In genomic region chr12:54759751-54760150, GRCh38 we compare ENCODE assay signal across 8 cellular contexts.
DNase-seq lines count a peak whose midpoint lies in the region; ATAC-seq, FAIRE-seq and TF ChIP-seq lines count a peak whose summit lies in the region.

No MANE protein-coding gene starts in this region.

- H3K4me3 ChIP-seq in H1 (ENCODE audit: extremely low read depth in 1 of 4, insufficient read depth in 2 of 4, low read depth in 3 of 4, low read length in 4 of 4) (no peak overlapping the region), thyroid gland (replicated peaks in 1 of 3) (no peak overlapping the region), aorta (ENCODE audit: low read length in 2 of 2) (no peak overlapping the region)

- peak; percentile 98 for FAIRE-seq in H1 (lab: Jason Lieb, UNC)

- H2AFZ ChIP-seq in H1 (ENCODE audit: low read length): peak overlapping the region; percentile 100

- TF ChIP-seq EP300 in H1 (IDR thresholded peaks at IDR 0.05; ENCODE audit: borderline replicate concordance in 1 of 2, low read depth in 2 of 2, low read length in 2 of 2): no peak

- H3K4me1 ChIP-seq in H1 (replicated peaks in 1 of 4; ENCODE audit: control insufficient read depth in 3 of 4, insufficient read depth in 4 of 4, low read length in 3 of 4) (no peaks in the 10 kb centered on the region), thyroid gland (no peaks in the 10 kb centered on the region), aorta (ENCODE audit: control insufficient read depth in 1 of 2, insufficient read depth in 2 of 2, low read length in 2 of 2) (no peaks in the 10 kb centered on the region)

- CTCF ChIA-PET in H1 (lab: Charles Lee; ENCODE audit: partially characterized antibody): interaction anchor here (0.6 to 4.2 kb wide), 41 partner anchors 9 to 317 kb away, joined by 3 to 58 read pairs (median 4); no protein-coding TSS in a partner anchor

- H3K27me3 Mint-ChIP-seq in CD14-positive monocyte (ENCODE audit: low read depth in 3 of 3): peaks cover 0 to 4% (median 0%) of the 10 kb centered on the region in 3 donors
- H3K27me3 Mint-ChIP-seq in T-helper 2 cell treated with Interferon-gamma antibody and Interleukin-4, amounts not matched to agents 5 μg/mL and 100 μg/mL, for 36 hours (ENCODE audit: low read depth): peaks cover 19% of the 10 kb centered on the region

- no peak overlapping the region for H3K56ac ChIP-seq in H1 (replicated peaks; ENCODE audit: insufficient read length, low read depth, low read length)

- H3K36me3 Mint-ChIP-seq in CD14-positive monocyte: no peaks in the 10 kb centered on the region
- peaks cover 2% of the 10 kb centered on the region for H3K36me3 Mint-ChIP-seq in T-helper 2 cell treated with Interferon-gamma antibody and Interleukin-4, amounts not matched to agents 5 μg/mL and 100 μg/mL, for 36 hours (ENCODE audit: low read depth)

- peak; percentile 93 to 97 for TF ChIP-seq RAD21 in H1 (IDR thresholded peaks at IDR 0.05 in 1 of 2, conservative IDR thresholded peaks at IDR 0.05 in 1 of 2; ENCODE audit: low read depth in 2 of 2, low read length in 2 of 2)

- H2BK120ac ChIP-seq in H1 (replicated peaks; ENCODE audit: low read depth, low read length): no peak overlapping the region

- POLR2A ChIA-PET in H1 (lab: Charles Lee; ENCODE audit: partially characterized antibody): interaction anchor here (1.2 kb wide), 2 partner anchors 197 to 202 kb away, joined by 3 to 4 read pairs; no protein-coding TSS in a partner anchor

- H3K23ac ChIP-seq in H1 (ENCODE audit: insufficient read length): no peak overlapping the region

- ATAC-seq in GM18868 (IDR thresholded peaks at IDR 0.05; ENCODE audit: unreplicated experiment) (peak; percentile 46), aorta (ENCODE audit: low FRiP score) (no peak)

- TF ChIP-seq CTCF in CD14-positive monocyte (IDR thresholded peaks at IDR 0.05) (peak; percentile 59), H1 (IDR thresholded peaks at IDR 0.05; ENCODE audit: control extremely low read depth in 1 of 3, insufficient read depth in 1 of 3, low read depth in 1 of 3, low read length in 3 of 3) (peak in 2 of 3 experiments; percentile 73 to 90; a peak in 3 of 4 replicates), thyroid gland (IDR thresholded peaks at IDR 0.05) (peak in 4 of 6 experiments; percentile 35 to 63 (median 55))

- no peak overlapping the region for H2BK12ac ChIP-seq in H1 (ENCODE audit: low read depth, low read length)

- H4K8ac ChIP-seq in H1 (ENCODE audit: extremely low read depth, insufficient read depth, low read length): no peak overlapping the region

- H4K20me1 ChIP-seq in H1 (replicated peaks in 1 of 2; ENCODE audit: control insufficient read depth in 1 of 2, insufficient read depth in 2 of 2, low read length in 2 of 2): no peaks in the 10 kb centered on the region

- H3K4me3 Mint-ChIP-seq in CD14-positive monocyte: no peak overlapping the region
- H3K4me3 Mint-ChIP-seq in T-helper 2 cell treated with Interferon-gamma antibody and Interleukin-4, amounts not matched to agents 5 μg/mL and 100 μg/mL, for 36 hours: no peak overlapping the region

- no peak overlapping the region for H2AK5ac ChIP-seq in H1 (ENCODE audit: low read depth, low read length)

- H4K91ac ChIP-seq in H1 (replicated peaks; ENCODE audit: insufficient read length, low read length): no peak overlapping the region

- H3K4me1 Mint-ChIP-seq in CD14-positive monocyte: no peaks in the 10 kb centered on the region
- H3K4me1 Mint-ChIP-seq in T-helper 2 cell treated with Interferon-gamma antibody and Interleukin-4, amounts not matched to agents 5 μg/mL and 100 μg/mL, for 36 hours (ENCODE audit: low read depth): peaks cover 2% of the 10 kb centered on the region

- no peak overlapping the region for H3K27ac Mint-ChIP-seq in CD14-positive monocyte
- no peak overlapping the region for H3K27ac Mint-ChIP-seq in T-helper 2 cell treated with Interferon-gamma antibody and Interleukin-4, amounts not matched to agents 5 μg/mL and 100 μg/mL, for 36 hours

- H3K4ac ChIP-seq in H1 (replicated peaks; ENCODE audit: insufficient read length, low read depth, low read length): no peak overlapping the region

- H3K18ac ChIP-seq in H1 (ENCODE audit: extremely low read depth, low read length): no peak overlapping the region

- no peak overlapping the region for H2BK5ac ChIP-seq in H1 (ENCODE audit: low read depth, low read length)

- H2BK20ac ChIP-seq in H1 (ENCODE audit: low read length): no peak overlapping the region

- no peak overlapping the region for H3K9ac ChIP-seq in H1 (replicated peaks in 1 of 4; ENCODE audit: extremely low read depth in 1 of 4, low read depth in 3 of 4, low read length in 3 of 4)

- H3K27me3 ChIP-seq in H1 (replicated peaks in 1 of 4; ENCODE audit: control insufficient read depth in 3 of 4, extremely low read depth in 1 of 4, insufficient read depth in 3 of 4, low read length in 3 of 4) (no peaks in the 10 kb centered on the region), thyroid gland (no peaks in the 10 kb centered on the region), aorta (ENCODE audit: control insufficient read depth in 1 of 2, insufficient read depth in 2 of 2, low read length in 1 of 2) (no peaks in the 10 kb centered on the region)

- H3K27ac ChIP-seq in H1 (ENCODE audit: low read depth, low read length): no peak overlapping the region
- H3K27ac ChIP-seq in thyroid gland: no peak overlapping the region
- no peak overlapping the region for H3K27ac ChIP-seq in aorta (ENCODE audit: low read depth in 1 of 2, low read length in 2 of 2)

- H3K9me3 ChIP-seq in H1 (ENCODE audit: insufficient read depth in 2 of 2, low read depth in 1 of 2, low read length in 1 of 2) (no peaks in the 10 kb centered on the region), thyroid gland (no peaks in the 10 kb centered on the region), aorta (ENCODE audit: control insufficient read depth, low read length) (no peaks in the 10 kb centered on the region)

- H3K23me2 ChIP-seq in H1 (ENCODE audit: low read depth, low read length): no peaks in the 10 kb centered on the region

- H3K9me3 Mint-ChIP-seq in CD14-positive monocyte: peaks cover 0 to 9% (median 7%) of the 10 kb centered on the region in 7 donors
- H3K9me3 Mint-ChIP-seq in T-helper 2 cell treated with Interferon-gamma antibody and Interleukin-4, amounts not matched to agents 5 μg/mL and 100 μg/mL, for 36 hours: peaks cover 11% of the 10 kb centered on the region

- no peak overlapping the region for H4K5ac ChIP-seq in H1 (ENCODE audit: insufficient read length, low read depth, low read length)

- H3K14ac ChIP-seq in H1 (ENCODE audit: insufficient read length): no peak overlapping the region

- no peaks in the 10 kb centered on the region for H3K79me1 ChIP-seq in H1 (ENCODE audit: low read depth, low read length)

- no peak for DNase-seq in CD14-positive monocyte (ENCODE audit: low spot score)
- DNase-seq in NCI-H460 (ENCODE audit: extremely low read depth, low read depth): peak; percentile 47
- peak; percentile 25 to 44 for DNase-seq in H1 (ENCODE audit: low read depth in 1 of 2, low spot score in 2 of 2)
- DNase-seq in thyroid gland: peak in 1 of 2 donors; percentile 28
- DNase-seq in C1 segment of cervical spinal cord (lab: John Stamatoyannopoulos, UW): no peak
- no peak for DNase-seq in T-helper 2 cell treated with Interferon-gamma antibody and Interleukin-4, amounts not matched to agents 5 μg/mL and 100 μg/mL, for 36 hours (ENCODE audit: low spot score)
- no peak for DNase-seq in aorta

- H3K79me2 ChIP-seq in H1 (ENCODE audit: control insufficient read depth in 1 of 2, insufficient read depth in 2 of 2, low read length in 2 of 2): no peaks in the 10 kb centered on the region

- intact Hi-C loops in CD14-positive monocyte (cut with micrococcal nuclease): loop anchor here in 1 of 2 donors (10.0 kb wide), 1 partner anchor 95 kb away; the partner anchor contains the start of gene MUCL1
- intact Hi-C loops in thyroid gland (cut with DNase I): no loop called here
- intact Hi-C loops in aorta (cut with DNase I): no loop called here

- H3K36me3 ChIP-seq in H1 (ENCODE audit: control insufficient read depth in 2 of 4, insufficient read depth in 4 of 4, low read length in 3 of 4): no peaks in the 10 kb centered on the region
- no peaks in the 10 kb centered on the region for H3K36me3 ChIP-seq in thyroid gland
- H3K36me3 ChIP-seq in aorta (ENCODE audit: control insufficient read depth in 1 of 2, insufficient read depth in 2 of 2, low read length in 1 of 2): no peaks in the 10 kb centered on the region

- H2BK15ac ChIP-seq in H1 (ENCODE audit: low read length): no peak overlapping the region

- TF ChIP-seq POLR2A in H1 (IDR thresholded peaks at IDR 0.05; ENCODE audit: control extremely low read depth in 1 of 2, low read depth in 2 of 2, low read length in 2 of 2): no peak
- TF ChIP-seq POLR2A in thyroid gland (IDR thresholded peaks at IDR 0.05): no peak

- no peak overlapping the region for H3K4me2 ChIP-seq in H1 (ENCODE audit: insufficient read depth in 1 of 2, low read depth in 2 of 2, low read length in 2 of 2)

- WGBS in H1 (ENCODE audit: extremely low coverage in 1 of 2, insufficient coverage in 1 of 2, insufficient read length in 1 of 2, insufficient replicate concordance in 2 of 2, low coverage in 1 of 2, low lambda C conversion rate in 2 of 2, missing lambda C conversion rate in 1 of 2), 2 experiments: 58% methylated on average over 1 of the region's 1 CpG; no CpG with 5 or more reads in 1 of the 2 experiments
- 45 to 67% methylated on average over 1 of the region's 1 CpG for WGBS in thyroid gland, 2 donors
- 36 to 42% methylated on average over 1 of the region's 1 CpG for WGBS in aorta, 2 donors

TF ChIP-seq in H1, 55 proteins besides CTCF, POLR2A, EP300 and RAD21:
- TF ChIP-seq BACH1 (IDR thresholded peaks at IDR 0.05; ENCODE audit: low read length) (no peak), SP1 (IDR thresholded peaks at IDR 0.05; ENCODE audit: low read depth, low read length) (no peak), MAFK (IDR thresholded peaks at IDR 0.05; ENCODE audit: low read depth, low read length) (no peak), RBBP5 (IDR thresholded peaks at IDR 0.05; ENCODE audit: borderline replicate concordance, low read depth, low read length) (no peak), ATF2 (IDR thresholded peaks at IDR 0.05; ENCODE audit: low read length) (no peak), TAF1 (IDR thresholded peaks at IDR 0.05; ENCODE audit: low read depth, low read length) (no peak), SP4 (IDR thresholded peaks at IDR 0.05; ENCODE audit: low read length) (no peak), SUZ12 (IDR thresholded peaks at IDR 0.05; ENCODE audit: low read length) (no peak)
TF ChIP-seq in H1: peak in this region for 0.

Comparison
In these comparisons a context has a peak if more than half of its experiments do, and no peak if none do; other contexts are left out.
1. DNase-seq: peak in NCI-H460 (single experiment) and H1 (2 of 2); none in CD14-positive monocyte (single experiment), C1 segment of cervical spinal cord (0 of 14), T-helper 2 cell treated with Interferon-gamma antibody and Interleukin-4, amounts not matched to agents 5 μg/mL and 100 μg/mL, for 36 hours (single experiment) and aorta (0 of 2).
2. Peak in every context shown above with its lines, with median percentiles within 50 percentile points of each other: CTCF ChIP-seq.